1 cellular context compared by ENCODE assay signal in genomic region chr19:8391274-8392016, GRCh38.
TF ChIP-seq lines count a peak whose summit lies in the region.

No MANE protein-coding gene starts in this region.

TF ChIP-seq in K562, 482 proteins besides CTCF, POLR2A, EP300 and RAD21:
- TF ChIP-seq RBFOX2 (IDR thresholded peaks at IDR 0.05; ENCODE audit: low read depth, low read length) (peak; percentile 66), POLR2G (IDR thresholded peaks at IDR 0.05; ENCODE audit: low read depth, low read length) (peak; percentile 51), ZNF165 (CRISPR knock-in tag; IDR thresholded peaks at IDR 0.05; ENCODE audit: borderline replicate concordance) (no peak)
TF ChIP-seq in K562: peak in this region for 2.
